Comparison of ENCODE assay signal across 27 cellular contexts in genomic region chr11:44805152-44805461, GRCh38.
DNase-seq lines count a peak whose midpoint lies in the region; ATAC-seq and TF ChIP-seq lines count a peak whose summit lies in the region.
"Had no signal": no experiment of that assay in that cellular context is flagged by ENCODE, and none has a peak within 500 bp of the region (broad histone marks: within the 10 kb centered on the region; RNA-seq: fewer than 3 reads in every experiment).

No MANE protein-coding gene starts in this region.

- H3K4me1 ChIP-seq in esophagus muscularis mucosa (peaks cover 28 to 98% (median 94%) of the 10 kb centered on the region in 4 donors), urinary bladder (ENCODE audit: insufficient read depth) (no peaks in the 10 kb centered on the region)
- H3K4me1 ChIP-seq: body of pancreas, gastrocnemius medialis, left lung, Peyer's patch, psoas muscle had no signal

- no peaks in the 10 kb centered on the region for H3K36me3 Mint-ChIP-seq in neural crest cell (ENCODE audit: low read depth)

- no peak for ATAC-seq in HG03342 (IDR thresholded peaks at IDR 0.05; ENCODE audit: unreplicated experiment)
- ATAC-seq in GM18505 (IDR thresholded peaks at IDR 0.05; ENCODE audit: unreplicated experiment) = no peak
- ATAC-seq: activated CD4-positive, alpha-beta T cell treated with anti-CD3 and anti-CD28 coated beads for 36 hours; body of pancreas; effector memory CD8-positive, alpha-beta T cell; esophagus mucosa; gastrocnemius medialis; psoas muscle had no signal

- no peak for TF ChIP-seq POLR2A in esophagus muscularis mucosa (IDR thresholded peaks at IDR 0.05; ENCODE audit: low read depth)
- TF ChIP-seq POLR2A in GM18505 (IDR thresholded peaks at IDR 0.05; ENCODE audit: borderline replicate concordance, extremely low read depth, insufficient read depth, insufficient read length) = no peak

- DNase-seq in NCI-H2171 treated with DMSO at 0.1 percent for 48 hours (lab: John Stamatoyannopoulos, UW) = peak; percentile 42
- no peak for DNase-seq in NCI-H2171 (lab: John Stamatoyannopoulos, UW)
- no peak for DNase-seq in esophagus muscularis mucosa (ENCODE audit: extremely low spot score)
- DNase-seq in neural crest cell (ENCODE audit: low read depth, low spot score) = no peak
- no peak for DNase-seq in T-helper 9 cell
- DNase-seq: 8988T; activated CD4-positive, alpha-beta T cell treated with anti-CD3 and anti-CD28 coated beads for 36 hours; activated CD8-positive, alpha-beta memory T cell treated with anti-CD3 and anti-CD28 coated beads for 24 hours; activated T-cell treated with anti-CD3 and anti-CD28 coated beads, Interleukin-2, amount 50 U/mL, for 1 hour; AML-193; body of pancreas; CD4-positive, alpha-beta memory T cell; DMS153; effector memory CD8-positive, alpha-beta T cell; gastrocnemius medialis; left lung; NCI-H1417; NCI-H2081 treated with DMSO at 0.1 percent for 48 hours; NCI-H510A treated with DMSO at 0.1 percent for 48 hours; psoas muscle had no signal

- H3K4me3 ChIP-seq in esophagus muscularis mucosa = peak overlapping the region in 3 of 4 donors; percentile 1 to 18 (median 5)
- H3K4me3 ChIP-seq in urinary bladder (ENCODE audit: low read depth, low read length) = no peak overlapping the region
- H3K4me3 ChIP-seq: body of pancreas, gastrocnemius medialis, left lung, psoas muscle, smooth muscle cell had no signal

- H3K27ac Mint-ChIP-seq in neural crest cell (ENCODE audit: unreplicated experiment) = peak overlapping the region; percentile 92
- H3K27ac Mint-ChIP-seq: activated CD4-positive, alpha-beta T cell treated with anti-CD3 and anti-CD28 coated beads for 36 hours had no signal

- TF ChIP-seq EP300 in esophagus muscularis mucosa (IDR thresholded peaks at IDR 0.05) = no peak

- H3K4me3 Mint-ChIP-seq in neural crest cell = peak overlapping the region; percentile 45
- H3K4me3 Mint-ChIP-seq: activated CD4-positive, alpha-beta T cell treated with anti-CD3 and anti-CD28 coated beads for 36 hours; CD4-positive, alpha-beta memory T cell; effector memory CD8-positive, alpha-beta T cell had no signal

- intact Hi-C loops in esophagus muscularis mucosa (cut with DNase I) = no loop called here

- no peaks in the 10 kb centered on the region for H3K27me3 ChIP-seq in esophagus muscularis mucosa
- H3K27me3 ChIP-seq: body of pancreas, left lung, Peyer's patch had no signal

- H3K36me3 ChIP-seq in esophagus muscularis mucosa (no peaks in the 10 kb centered on the region), urinary bladder (ENCODE audit: insufficient read depth) (no peaks in the 10 kb centered on the region)
- H3K36me3 ChIP-seq: gastrocnemius medialis, left lung, neutrophil, Peyer's patch had no signal

- H3K9me3 Mint-ChIP-seq in neural crest cell = no peaks in the 10 kb centered on the region
- H3K9me3 Mint-ChIP-seq: effector memory CD8-positive, alpha-beta T cell had no signal

- peak overlapping the region; percentile 80 to 85 (median 82) for H3K27ac ChIP-seq in esophagus muscularis mucosa (replicated peaks in 1 of 4)
- H3K27ac ChIP-seq in urinary bladder (ENCODE audit: low read depth) = peak overlapping the region; percentile 61
- H3K27ac ChIP-seq: body of pancreas, gastrocnemius medialis, left lung, neutrophil, psoas muscle had no signal

- H3K9me3 ChIP-seq in esophagus muscularis mucosa = no peaks in the 10 kb centered on the region
- H3K9me3 ChIP-seq: body of pancreas, gastrocnemius medialis, left lung, neutrophil, Peyer's patch, psoas muscle had no signal

- no peaks in the 10 kb centered on the region for H3K27me3 Mint-ChIP-seq in neural crest cell (ENCODE audit: low read depth)
- H3K27me3 Mint-ChIP-seq: activated CD4-positive, alpha-beta T cell treated with anti-CD3 and anti-CD28 coated beads for 36 hours; CD4-positive, alpha-beta memory T cell had no signal

- peaks cover 83% of the 10 kb centered on the region for H3K4me1 Mint-ChIP-seq in neural crest cell
- H3K4me1 Mint-ChIP-seq: activated CD4-positive, alpha-beta T cell treated with anti-CD3 and anti-CD28 coated beads for 36 hours had no signal

- no peak for TF ChIP-seq CTCF in esophagus muscularis mucosa (IDR thresholded peaks at IDR 0.05)
- TF ChIP-seq CTCF in neural crest cell (conservative IDR thresholded peaks at IDR 0.05) = no peak

- 53% methylated on average over 4 of the region's 4 CpGs for WGBS in esophagus muscularis mucosa
- 21% methylated on average over 4 of the region's 4 CpGs for WGBS in urinary bladder
